10 cellular contexts compared by ENCODE assay signal in the genomic region with DNA sequence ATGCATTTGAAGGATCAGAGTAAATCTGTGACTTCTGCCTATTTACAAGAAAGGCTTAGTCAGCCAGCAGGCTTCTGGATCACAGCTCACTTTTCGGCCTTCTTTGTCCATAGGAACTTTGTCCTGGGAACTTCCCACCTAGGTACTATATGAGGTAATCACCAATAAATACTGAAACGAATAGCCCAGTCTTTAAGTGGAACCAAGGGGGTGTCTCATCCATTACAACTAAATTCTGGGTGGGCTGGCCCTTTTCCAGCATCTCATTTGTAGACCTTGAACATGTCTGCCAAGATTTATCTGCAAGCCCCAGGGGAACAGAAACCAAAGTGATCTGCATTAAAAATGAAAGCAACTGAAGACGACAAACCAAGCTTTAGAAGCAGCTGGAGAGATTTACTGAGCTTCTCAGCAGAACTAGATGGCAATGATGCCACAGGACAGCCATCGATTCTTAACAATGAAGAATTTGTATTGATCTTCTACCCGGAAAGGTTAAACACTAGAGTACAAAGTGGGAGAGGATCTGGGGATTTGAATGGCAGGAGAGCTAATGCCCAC. TPM values are rescaled to one million over a fixed set of nuclear protein-coding genes. Genes with fewer than 3 reads are reported as not detected.
DNase-seq lines count a peak whose midpoint lies in the region; ATAC-seq and TF ChIP-seq lines count a peak whose summit lies in the region.
"Had no signal": no experiment of that assay in that cellular context is flagged by ENCODE, and none has a peak within 500 bp of the region (broad histone marks: within the 10 kb centered on the region; RNA-seq: fewer than 3 reads in every experiment).

No MANE protein-coding gene starts in this region.

- no peaks in the 10 kb centered on the region for H3F3A ChIP-seq in Loucy (ENCODE audit: low read depth)

- H3K27me3 ChIP-seq in Loucy (ENCODE audit: insufficient read depth, low read length, poor library complexity, severe bottlenecking) (no peaks in the 10 kb centered on the region), suprapubic skin (peaks cover 10% of the 10 kb centered on the region), thyroid gland (no peaks in the 10 kb centered on the region)

- no peaks in the 10 kb centered on the region for H3K9me3 ChIP-seq in Loucy (ENCODE audit: insufficient read depth, low read depth, low read length)
- no peaks in the 10 kb centered on the region for H3K9me3 ChIP-seq in suprapubic skin
- H3K9me3 ChIP-seq in thyroid gland = no peaks in the 10 kb centered on the region

- DNase-seq in GM10248 (ENCODE audit: extremely low spot score) (peak; percentile 60), cardiac fibroblast (ENCODE audit: low read depth in 2 of 2) (peak; percentile 8 to 11), suprapubic skin (ENCODE audit: low spot score in 2 of 2) (no peak), thyroid gland (no peak)
- no peak for DNase-seq in activated effector memory CD4-positive, alpha-beta T cell treated with Interleukin-2 at 50 U/mL for 16 hours
- DNase-seq in stimulated activated naive B cell treated with anti-CD40 and anti-IgM and Interleukin-4, amounts not matched to agents 10 μg/mL and 1 μg/mL and 100 μg/mL, for 72 hours = no peak
- DNase-seq: T-helper 1 cell had no signal

- peak overlapping the region in 1 of 3 experiments; percentile 1 for H3K4me3 Mint-ChIP-seq in nephron
- H3K4me3 Mint-ChIP-seq in stimulated activated naive B cell treated with anti-CD40 and anti-IgM and Interleukin-4, amounts not matched to agents 10 μg/mL and 1 μg/mL and 100 μg/mL, for 72 hours = no peak overlapping the region

- no peak for ATAC-seq in stimulated activated naive B cell treated with anti-CD40 and anti-IgM and Interleukin-4, amounts not matched to agents 10 μg/mL and 1 μg/mL and 100 μg/mL, for 72 hours (replicated peaks)

- no peaks in the 10 kb centered on the region for H3K79me2 ChIP-seq in Loucy (ENCODE audit: insufficient read depth, low read length)

- no peak overlapping the region for H3K27ac ChIP-seq in suprapubic skin
- no peak overlapping the region for H3K27ac ChIP-seq in thyroid gland

- peaks cover 16% of the 10 kb centered on the region for H3K4me1 ChIP-seq in Loucy (ENCODE audit: insufficient read depth, low read length, poor library complexity, severe bottlenecking)
- H3K4me1 ChIP-seq in suprapubic skin = no peaks in the 10 kb centered on the region
- H3K4me1 ChIP-seq in thyroid gland = peaks cover 6% of the 10 kb centered on the region in 2 donors

- H3K9ac ChIP-seq in Loucy (ENCODE audit: low read depth, low read length, poor library complexity, severe bottlenecking) = peak overlapping the region; percentile 42

- peak overlapping the region; percentile 77 to 93 (median 90) for H3K27ac Mint-ChIP-seq in nephron
- H3K27ac Mint-ChIP-seq in stimulated activated naive B cell treated with anti-CD40 and anti-IgM and Interleukin-4, amounts not matched to agents 10 μg/mL and 1 μg/mL and 100 μg/mL, for 72 hours = no peak overlapping the region

- CTCF ChIA-PET in GM10248 (lab: Yijun Ruan, JAX) = interaction anchor here (1.1 kb wide), 1 partner anchor 11 kb away, joined by 3 read pairs; no protein-coding TSS in a partner anchor

- TF ChIP-seq CTCF in GM10248 (IDR thresholded peaks at IDR 0.05; ENCODE audit: control extremely low read depth, extremely low read depth, low read depth, missing control alignments) (no peak), Loucy (conservative IDR thresholded peaks at IDR 0.05; ENCODE audit: low read length) (no peak), cardiac fibroblast (IDR thresholded peaks at IDR 0.05; ENCODE audit: low read depth, low read length) (no peak), nephron (IDR thresholded peaks at IDR 0.05; ENCODE audit: unreplicated experiment in 3 of 3) (no peak), suprapubic skin (IDR thresholded peaks at IDR 0.05) (no peak), thyroid gland (IDR thresholded peaks at IDR 0.05) (no peak)

- no peaks in the 10 kb centered on the region for H3K36me3 ChIP-seq in Loucy (ENCODE audit: insufficient read depth, low read length)
- H3K36me3 ChIP-seq in suprapubic skin = no peaks in the 10 kb centered on the region
- H3K36me3 ChIP-seq in thyroid gland = no peaks in the 10 kb centered on the region

- peak overlapping the region; percentile 58 for H3K4me3 ChIP-seq in Loucy (ENCODE audit: low read length, poor library complexity, severe bottlenecking)
- H3K4me3 ChIP-seq in cardiac fibroblast (replicated peaks in 1 of 2; ENCODE audit: low read depth in 2 of 2, low read length in 2 of 2) = no peak overlapping the region
- no peak overlapping the region for H3K4me3 ChIP-seq in suprapubic skin
- no peak overlapping the region for H3K4me3 ChIP-seq in thyroid gland (replicated peaks in 1 of 3)
- H3K4me3 ChIP-seq: lung had no signal

- no peak for TF ChIP-seq EP300 in suprapubic skin (IDR thresholded peaks at IDR 0.05)

- no peaks in the 10 kb centered on the region for H3K36me3 Mint-ChIP-seq in nephron (ENCODE audit: low read depth)
- peaks cover 0 to 7% of the 10 kb centered on the region in 2 donors for H3K36me3 Mint-ChIP-seq in stimulated activated naive B cell treated with anti-CD40 and anti-IgM and Interleukin-4, amounts not matched to agents 10 μg/mL and 1 μg/mL and 100 μg/mL, for 72 hours

- H3K9me2 ChIP-seq in Loucy (replicated peaks; ENCODE audit: low read depth, low read length) = no peaks in the 10 kb centered on the region

- H2AFZ ChIP-seq in Loucy (ENCODE audit: low read length) = peak overlapping the region; percentile 52

- peak overlapping the region; percentile 69 for H3K4me2 ChIP-seq in Loucy (ENCODE audit: low read depth, low read length, poor library complexity, severe bottlenecking)

- no peaks in the 10 kb centered on the region for H4K20me1 ChIP-seq in Loucy (ENCODE audit: insufficient read depth, low read length, poor library complexity, severe bottlenecking)

- no peaks in the 10 kb centered on the region for H3K9me3 Mint-ChIP-seq in nephron
- no peaks in the 10 kb centered on the region for H3K9me3 Mint-ChIP-seq in stimulated activated naive B cell treated with anti-CD40 and anti-IgM and Interleukin-4, amounts not matched to agents 10 μg/mL and 1 μg/mL and 100 μg/mL, for 72 hours

- WGBS in suprapubic skin = 37% methylated on average over 5 of the region's 5 CpGs
- 55 to 68% methylated on average over 5 of the region's 5 CpGs for WGBS in thyroid gland, 2 donors

- intact Hi-C loops in thyroid gland (cut with DNase I) = no loop called here

- POLR2A ChIA-PET in GM10248 (lab: Yijun Ruan, JAX) = no interaction called here

- peaks cover 19% of the 10 kb centered on the region for H3K27me3 Mint-ChIP-seq in nephron (ENCODE audit: low read depth)
- no peaks in the 10 kb centered on the region for H3K27me3 Mint-ChIP-seq in stimulated activated naive B cell treated with anti-CD40 and anti-IgM and Interleukin-4, amounts not matched to agents 10 μg/mL and 1 μg/mL and 100 μg/mL, for 72 hours

- no peak for TF ChIP-seq POLR2A in suprapubic skin (IDR thresholded peaks at IDR 0.05)
- TF ChIP-seq POLR2A in thyroid gland (IDR thresholded peaks at IDR 0.05) = no peak

- peaks cover 31% of the 10 kb centered on the region for H3K4me1 Mint-ChIP-seq in nephron
- no peaks in the 10 kb centered on the region for H3K4me1 Mint-ChIP-seq in stimulated activated naive B cell treated with anti-CD40 and anti-IgM and Interleukin-4, amounts not matched to agents 10 μg/mL and 1 μg/mL and 100 μg/mL, for 72 hours

RNA-seq across cellular contexts. Expression of gene SNX11, which starts 55.5 kb away (rescaled TPM):
- total RNA-seq in suprapubic skin (10 to 100 TPM in 3 of 4 donors, 1 to 10 TPM in 1; 8.4 to 16.4 (median 13.1) TPM), thyroid gland (10 to 100 TPM; 20.3 to 23.4 (median 22.0) TPM)

Comparison
In these comparisons a context has a peak if more than half of its experiments do, and no peak if none do; other contexts are left out.
1. DNase-seq: peak in GM10248 (single experiment) and cardiac fibroblast (2 of 2); none in activated effector memory CD4-positive, alpha-beta T cell treated with Interleukin-2 at 50 U/mL for 16 hours (single experiment), suprapubic skin (0 of 2), thyroid gland (0 of 2) and stimulated activated naive B cell treated with anti-CD40 and anti-IgM and Interleukin-4, amounts not matched to agents 10 μg/mL and 1 μg/mL and 100 μg/mL, for 72 hours (single experiment).